ENCODE assay signal across 1 cellular context in genomic region chr3:29649815-29650547, GRCh38.
TF ChIP-seq lines count a peak whose summit lies in the region.

No MANE protein-coding gene starts in this region.

TF ChIP-seq in GM12878, 131 proteins besides CTCF, POLR2A, EP300 and RAD21 (continued from another document):
- TF ChIP-seq, protein P1, sequence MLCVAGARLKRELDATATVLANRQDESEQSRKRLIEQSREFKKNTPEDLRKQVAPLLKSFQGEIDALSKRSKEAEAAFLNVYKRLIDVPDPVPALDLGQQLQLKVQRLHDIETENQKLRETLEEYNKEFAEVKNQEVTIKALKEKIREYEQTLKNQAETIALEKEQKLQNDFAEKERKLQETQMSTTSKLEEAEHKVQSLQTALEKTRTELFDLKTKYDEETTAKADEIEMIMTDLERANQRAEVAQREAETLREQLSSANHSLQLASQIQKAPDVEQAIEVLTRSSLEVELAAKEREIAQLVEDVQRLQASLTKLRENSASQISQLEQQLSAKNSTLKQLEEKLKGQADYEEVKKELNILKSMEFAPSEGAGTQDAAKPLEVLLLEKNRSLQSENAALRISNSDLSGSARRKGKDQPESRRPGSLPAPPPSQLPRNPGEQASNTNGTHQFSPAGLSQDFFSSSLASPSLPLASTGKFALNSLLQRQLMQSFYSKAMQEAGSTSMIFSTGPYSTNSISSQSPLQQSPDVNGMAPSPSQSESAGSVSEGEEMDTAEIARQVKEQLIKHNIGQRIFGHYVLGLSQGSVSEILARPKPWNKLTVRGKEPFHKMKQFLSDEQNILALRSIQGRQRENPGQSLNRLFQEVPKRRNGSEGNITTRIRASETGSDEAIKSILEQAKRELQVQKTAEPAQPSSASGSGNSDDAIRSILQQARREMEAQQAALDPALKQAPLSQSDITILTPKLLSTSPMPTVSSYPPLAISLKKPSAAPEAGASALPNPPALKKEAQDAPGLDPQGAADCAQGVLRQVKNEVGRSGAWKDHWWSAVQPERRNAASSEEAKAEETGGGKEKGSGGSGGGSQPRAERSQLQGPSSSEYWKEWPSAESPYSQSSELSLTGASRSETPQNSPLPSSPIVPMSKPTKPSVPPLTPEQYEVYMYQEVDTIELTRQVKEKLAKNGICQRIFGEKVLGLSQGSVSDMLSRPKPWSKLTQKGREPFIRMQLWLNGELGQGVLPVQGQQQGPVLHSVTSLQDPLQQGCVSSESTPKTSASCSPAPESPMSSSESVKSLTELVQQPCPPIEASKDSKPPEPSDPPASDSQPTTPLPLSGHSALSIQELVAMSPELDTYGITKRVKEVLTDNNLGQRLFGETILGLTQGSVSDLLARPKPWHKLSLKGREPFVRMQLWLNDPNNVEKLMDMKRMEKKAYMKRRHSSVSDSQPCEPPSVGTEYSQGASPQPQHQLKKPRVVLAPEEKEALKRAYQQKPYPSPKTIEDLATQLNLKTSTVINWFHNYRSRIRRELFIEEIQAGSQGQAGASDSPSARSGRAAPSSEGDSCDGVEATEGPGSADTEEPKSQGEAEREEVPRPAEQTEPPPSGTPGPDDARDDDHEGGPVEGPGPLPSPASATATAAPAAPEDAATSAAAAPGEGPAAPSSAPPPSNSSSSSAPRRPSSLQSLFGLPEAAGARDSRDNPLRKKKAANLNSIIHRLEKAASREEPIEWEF (IDR thresholded peaks at IDR 0.05; ENCODE audit: insufficient replicate concordance, low read depth, low read length) = no peak
- TF ChIP-seq, protein P2, sequence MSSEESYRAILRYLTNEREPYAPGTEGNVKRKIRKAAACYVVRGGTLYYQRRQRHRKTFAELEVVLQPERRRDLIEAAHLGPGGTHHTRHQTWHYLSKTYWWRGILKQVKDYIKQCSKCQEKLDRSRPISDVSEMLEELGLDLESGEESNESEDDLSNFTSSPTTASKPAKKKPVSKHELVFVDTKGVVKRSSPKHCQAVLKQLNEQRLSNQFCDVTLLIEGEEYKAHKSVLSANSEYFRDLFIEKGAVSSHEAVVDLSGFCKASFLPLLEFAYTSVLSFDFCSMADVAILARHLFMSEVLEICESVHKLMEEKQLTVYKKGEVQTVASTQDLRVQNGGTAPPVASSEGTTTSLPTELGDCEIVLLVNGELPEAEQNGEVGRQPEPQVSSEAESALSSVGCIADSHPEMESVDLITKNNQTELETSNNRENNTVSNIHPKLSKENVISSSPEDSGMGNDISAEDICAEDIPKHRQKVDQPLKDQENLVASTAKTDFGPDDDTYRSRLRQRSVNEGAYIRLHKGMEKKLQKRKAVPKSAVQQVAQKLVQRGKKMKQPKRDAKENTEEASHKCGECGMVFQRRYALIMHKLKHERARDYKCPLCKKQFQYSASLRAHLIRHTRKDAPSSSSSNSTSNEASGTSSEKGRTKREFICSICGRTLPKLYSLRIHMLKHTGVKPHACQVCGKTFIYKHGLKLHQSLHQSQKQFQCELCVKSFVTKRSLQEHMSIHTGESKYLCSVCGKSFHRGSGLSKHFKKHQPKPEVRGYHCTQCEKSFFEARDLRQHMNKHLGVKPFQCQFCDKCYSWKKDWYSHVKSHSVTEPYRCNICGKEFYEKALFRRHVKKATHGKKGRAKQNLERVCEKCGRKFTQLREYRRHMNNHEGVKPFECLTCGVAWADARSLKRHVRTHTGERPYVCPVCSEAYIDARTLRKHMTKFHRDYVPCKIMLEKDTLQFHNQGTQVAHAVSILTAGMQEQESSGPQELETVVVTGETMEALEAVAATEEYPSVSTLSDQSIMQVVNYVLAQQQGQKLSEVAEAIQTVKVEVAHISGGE (CRISPR knock-in tag; IDR thresholded peaks at IDR 0.05) = no peak
- TF ChIP-seq MYB (IDR thresholded peaks at IDR 0.05; ENCODE audit: borderline replicate concordance, low read depth, low read length) = no peak
- TF ChIP-seq RAD51 (IDR thresholded peaks at IDR 0.05) = no peak
- no peak for TF ChIP-seq EGR1 (IDR thresholded peaks at IDR 0.05; ENCODE audit: borderline replicate concordance in 1 of 2, low read depth in 2 of 2, low read length in 2 of 2)
- TF ChIP-seq PAX8 (IDR thresholded peaks at IDR 0.05) = no peak
- TF ChIP-seq SMC3 (IDR thresholded peaks at IDR 0.05; ENCODE audit: borderline replicate concordance, low read length) = no peak
- TF ChIP-seq ATF7 (IDR thresholded peaks at IDR 0.05; ENCODE audit: low read depth) = no peak
- TF ChIP-seq SREBF2 (IDR thresholded peaks at IDR 0.05; ENCODE audit: low read length) = no peak
TF ChIP-seq in GM12878: peak in this region for 9.
